In the genomic region with DNA sequence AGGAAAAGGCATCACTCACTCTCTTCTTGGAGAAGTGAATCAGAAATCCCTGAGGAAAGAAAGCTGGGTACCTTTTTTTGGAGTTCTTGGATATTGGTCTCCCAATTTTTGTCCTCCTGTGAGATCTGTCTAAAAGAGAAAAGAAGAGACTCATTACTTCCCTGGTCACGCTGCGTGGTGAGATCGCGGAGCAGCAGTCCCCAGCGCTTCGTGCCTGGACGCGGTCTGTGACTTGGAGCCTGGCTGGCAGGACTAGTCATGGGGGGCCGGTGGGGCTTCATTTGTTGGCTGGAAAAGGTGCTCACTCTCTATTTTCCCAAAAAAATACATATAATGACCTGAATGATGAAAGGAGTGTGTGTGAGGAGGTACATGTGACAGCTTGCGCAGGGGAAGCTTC, we compare ENCODE assay signal across 19 cellular contexts.
DNase-seq lines count a peak whose midpoint lies in the region; ATAC-seq, FAIRE-seq and TF ChIP-seq lines count a peak whose summit lies in the region.
"Had no signal": no experiment of that assay in that cellular context is flagged by ENCODE, and none has a peak within 500 bp of the region (broad histone marks: within the 10 kb centered on the region; RNA-seq: fewer than 3 reads in every experiment).

No MANE protein-coding gene starts in this region.

- H3K4me3 ChIP-seq in astrocyte (ENCODE audit: insufficient read depth, low read depth, low read length), result peak overlapping the region; percentile 20
- no peak overlapping the region for H3K4me3 ChIP-seq in esophagus muscularis mucosa
- no peak overlapping the region for H3K4me3 ChIP-seq in neural progenitor cell
- H3K4me3 ChIP-seq: GM12878, GM23248 had no signal

- H3K9ac ChIP-seq in astrocyte (ENCODE audit: low read length), result no peak overlapping the region
- no peak overlapping the region for H3K9ac ChIP-seq in neural progenitor cell
- H3K9ac ChIP-seq: GM23248 had no signal

- H3K4me1 Mint-ChIP-seq in astrocyte (ENCODE audit: low read depth, unreplicated experiment), result peaks cover 4% of the 10 kb centered on the region
- peaks cover 28% of the 10 kb centered on the region for H3K4me1 Mint-ChIP-seq in neural progenitor cell
- H3K4me1 Mint-ChIP-seq: CD14-positive monocyte; CD8-positive, alpha-beta memory T cell had no signal

- no peak for TF ChIP-seq EP300 in esophagus muscularis mucosa (IDR thresholded peaks at IDR 0.05)

- TF ChIP-seq CTCF in astrocyte (IDR thresholded peaks at IDR 0.05; ENCODE audit: insufficient read depth, low read depth, low read length) (no peak), esophagus muscularis mucosa (IDR thresholded peaks at IDR 0.05) (no peak), neural progenitor cell (IDR thresholded peaks at IDR 0.05) (no peak), foreskin keratinocyte (conservative IDR thresholded peaks at IDR 0.05) (no peak)

- no peaks in the 10 kb centered on the region for H3F3A ChIP-seq in neural progenitor cell (ENCODE audit: low read depth)

- DNase-seq in astrocyte (ENCODE audit: low read depth), result no peak
- DNase-seq in esophagus muscularis mucosa (ENCODE audit: extremely low spot score), result peak; percentile 45
- no peak for DNase-seq in neural progenitor cell (ENCODE audit: low spot score)
- DNase-seq in foreskin keratinocyte, result no peak
- no peak for DNase-seq in NCI-H1092 (lab: John Stamatoyannopoulos, UW)
- DNase-seq in frontal cortex (ENCODE audit: low spot score in 2 of 2), result no peak
- DNase-seq: CD4-positive, alpha-beta T cell; CD8-positive, alpha-beta memory T cell; DMS 273 treated with DMSO at 0.1 percent for 48 hours; DMS79; EL; GDM1; GM23248; H9 had no signal

- H3K27me3 Mint-ChIP-seq in astrocyte (ENCODE audit: low read depth, unreplicated experiment) (peaks cover 2% of the 10 kb centered on the region), neural progenitor cell (ENCODE audit: insufficient read depth, low read depth) (peaks cover 9% of the 10 kb centered on the region)
- H3K27me3 Mint-ChIP-seq: CD4-positive, alpha-beta T cell had no signal

- no peaks in the 10 kb centered on the region for H3K4me1 ChIP-seq in astrocyte (ENCODE audit: insufficient read depth, low read length)
- no peaks in the 10 kb centered on the region for H3K4me1 ChIP-seq in esophagus muscularis mucosa
- H3K4me1 ChIP-seq in neural progenitor cell, result no peaks in the 10 kb centered on the region
- H3K4me1 ChIP-seq in foreskin keratinocyte, result no peaks in the 10 kb centered on the region

- H3K4me3 Mint-ChIP-seq in astrocyte (ENCODE audit: unreplicated experiment) (no peak overlapping the region), neural progenitor cell (no peak overlapping the region)
- H3K4me3 Mint-ChIP-seq: CD14-positive monocyte; CD4-positive, alpha-beta T cell; CD8-positive, alpha-beta memory T cell; H9 had no signal

- H3K36me3 ChIP-seq in astrocyte (ENCODE audit: insufficient read depth, low read length) (no peaks in the 10 kb centered on the region), esophagus muscularis mucosa (no peaks in the 10 kb centered on the region), neural progenitor cell (no peaks in the 10 kb centered on the region)

- H3K27ac ChIP-seq in astrocyte (ENCODE audit: low read depth, low read length) (no peak overlapping the region), esophagus muscularis mucosa (replicated peaks in 1 of 4) (no peak overlapping the region), neural progenitor cell (no peak overlapping the region), foreskin keratinocyte (no peak overlapping the region)
- H3K27ac ChIP-seq: GM23248 had no signal

- H3K36me3 Mint-ChIP-seq in astrocyte (ENCODE audit: low read depth, unreplicated experiment), result peaks cover 5% of the 10 kb centered on the region
- no peaks in the 10 kb centered on the region for H3K36me3 Mint-ChIP-seq in neural progenitor cell
- H3K36me3 Mint-ChIP-seq: CD14-positive monocyte; CD8-positive, alpha-beta memory T cell had no signal

- no peak for TF ChIP-seq POLR2A in esophagus muscularis mucosa (IDR thresholded peaks at IDR 0.05; ENCODE audit: low read depth)

- H2AFZ ChIP-seq in astrocyte (ENCODE audit: low read depth, low read length), result peak overlapping the region; percentile 47
- no peak overlapping the region for H2AFZ ChIP-seq in neural progenitor cell (replicated peaks)
- H2AFZ ChIP-seq: GM23248 had no signal

- H3K4me2 ChIP-seq in astrocyte (ENCODE audit: low read length) (peak overlapping the region; percentile 75), neural progenitor cell (no peak overlapping the region)

- no peaks in the 10 kb centered on the region for H3K27me3 ChIP-seq in astrocyte (ENCODE audit: insufficient read depth, low read length)
- no peaks in the 10 kb centered on the region for H3K27me3 ChIP-seq in esophagus muscularis mucosa
- no peaks in the 10 kb centered on the region for H3K27me3 ChIP-seq in neural progenitor cell
- no peaks in the 10 kb centered on the region for H3K27me3 ChIP-seq in foreskin keratinocyte

- H4K20me1 ChIP-seq in astrocyte (ENCODE audit: insufficient read depth, low read length), result no peaks in the 10 kb centered on the region
- H4K20me1 ChIP-seq in neural progenitor cell (ENCODE audit: low read depth), result no peaks in the 10 kb centered on the region

- intact Hi-C loops in esophagus muscularis mucosa (cut with DNase I), result no loop called here

- ATAC-seq in foreskin keratinocyte, result no peak
- ATAC-seq: GM12878, HCT116 had no signal

- H3K27ac Mint-ChIP-seq in astrocyte (ENCODE audit: unreplicated experiment) (no peak overlapping the region), neural progenitor cell (peak overlapping the region; percentile 93)
- H3K27ac Mint-ChIP-seq: CD14-positive monocyte; CD4-positive, alpha-beta T cell; CD8-positive, alpha-beta memory T cell had no signal

- H3K79me2 ChIP-seq in astrocyte (ENCODE audit: insufficient read depth, low read length) (no peaks in the 10 kb centered on the region), neural progenitor cell (ENCODE audit: low read depth) (no peaks in the 10 kb centered on the region)

- H3K9me3 ChIP-seq in astrocyte (ENCODE audit: insufficient read depth, low read depth, low read length), result no peaks in the 10 kb centered on the region
- no peaks in the 10 kb centered on the region for H3K9me3 ChIP-seq in esophagus muscularis mucosa
- no peaks in the 10 kb centered on the region for H3K9me3 ChIP-seq in neural progenitor cell (ENCODE audit: low read depth)

- H3K9me3 Mint-ChIP-seq in astrocyte (ENCODE audit: unreplicated experiment), result no peaks in the 10 kb centered on the region
- H3K9me3 Mint-ChIP-seq in neural progenitor cell, result no peaks in the 10 kb centered on the region
- H3K9me3 Mint-ChIP-seq: CD4-positive, alpha-beta T cell; H9 had no signal

- FAIRE-seq in astrocyte (lab: Jason Lieb, UNC) (no peak), frontal cortex (lab: Jason Lieb, UNC) (no peak)
- FAIRE-seq: D721Med, GM12878, GM19239 had no signal

- 96% methylated on average over 10 of the region's 10 CpGs for WGBS in esophagus muscularis mucosa
